1 cellular context compared by ENCODE assay signal in genomic region chr19:33390908-33391630, GRCh38.
TF ChIP-seq lines count a peak whose summit lies in the region.

No MANE protein-coding gene starts in this region.

TF ChIP-seq in H1, 55 proteins besides CTCF, POLR2A, EP300 and RAD21:
- no peak for TF ChIP-seq TAF1 (IDR thresholded peaks at IDR 0.05; ENCODE audit: low read depth, low read length)
- no peak for TF ChIP-seq CBX5 (IDR thresholded peaks at IDR 0.05; ENCODE audit: low read depth, low read length)
- no peak for TF ChIP-seq CBX8 (IDR thresholded peaks at IDR 0.05; ENCODE audit: borderline replicate concordance, low read depth, low read length)
- no peak for TF ChIP-seq ZNF274 (IDR thresholded peaks at IDR 0.05; ENCODE audit: borderline replicate concordance, extremely low read depth, low read length)
- no peak for TF ChIP-seq GABPA (IDR thresholded peaks at IDR 0.05; ENCODE audit: borderline replicate concordance, insufficient read depth, low read length)
- no peak for TF ChIP-seq SP4 (IDR thresholded peaks at IDR 0.05; ENCODE audit: low read length)
- no peak for TF ChIP-seq MAFK (IDR thresholded peaks at IDR 0.05; ENCODE audit: low read depth, low read length)
- TF ChIP-seq SIRT6 (IDR thresholded peaks at IDR 0.05; ENCODE audit: low read length) = no peak
- TF ChIP-seq BRCA1 (IDR thresholded peaks at IDR 0.05; ENCODE audit: low read depth, low read length) = no peak
- no peak for TF ChIP-seq GTF2F1 (IDR thresholded peaks at IDR 0.05; ENCODE audit: borderline replicate concordance, low read depth, low read length)
- no peak for TF ChIP-seq CHD7 (IDR thresholded peaks at IDR 0.05; ENCODE audit: insufficient replicate concordance, low read length)
- TF ChIP-seq JUND (IDR thresholded peaks at IDR 0.05; ENCODE audit: low read length) = no peak
- TF ChIP-seq CHD2 (IDR thresholded peaks at IDR 0.05; ENCODE audit: low read length) = no peak
- no peak for TF ChIP-seq KDM5A (IDR thresholded peaks at IDR 0.05; ENCODE audit: low read length)
- TF ChIP-seq POLR2AphosphoS5 (IDR thresholded peaks at IDR 0.05; ENCODE audit: low read depth, low read length) = no peak
- TF ChIP-seq JUN (IDR thresholded peaks at IDR 0.05; ENCODE audit: low read depth, low read length) = no peak
- TF ChIP-seq EGR1 (IDR thresholded peaks at IDR 0.05; ENCODE audit: borderline replicate concordance, low read depth, low read length) = no peak
